ENCODE assay signal across 13 cellular contexts in the genomic region with DNA sequence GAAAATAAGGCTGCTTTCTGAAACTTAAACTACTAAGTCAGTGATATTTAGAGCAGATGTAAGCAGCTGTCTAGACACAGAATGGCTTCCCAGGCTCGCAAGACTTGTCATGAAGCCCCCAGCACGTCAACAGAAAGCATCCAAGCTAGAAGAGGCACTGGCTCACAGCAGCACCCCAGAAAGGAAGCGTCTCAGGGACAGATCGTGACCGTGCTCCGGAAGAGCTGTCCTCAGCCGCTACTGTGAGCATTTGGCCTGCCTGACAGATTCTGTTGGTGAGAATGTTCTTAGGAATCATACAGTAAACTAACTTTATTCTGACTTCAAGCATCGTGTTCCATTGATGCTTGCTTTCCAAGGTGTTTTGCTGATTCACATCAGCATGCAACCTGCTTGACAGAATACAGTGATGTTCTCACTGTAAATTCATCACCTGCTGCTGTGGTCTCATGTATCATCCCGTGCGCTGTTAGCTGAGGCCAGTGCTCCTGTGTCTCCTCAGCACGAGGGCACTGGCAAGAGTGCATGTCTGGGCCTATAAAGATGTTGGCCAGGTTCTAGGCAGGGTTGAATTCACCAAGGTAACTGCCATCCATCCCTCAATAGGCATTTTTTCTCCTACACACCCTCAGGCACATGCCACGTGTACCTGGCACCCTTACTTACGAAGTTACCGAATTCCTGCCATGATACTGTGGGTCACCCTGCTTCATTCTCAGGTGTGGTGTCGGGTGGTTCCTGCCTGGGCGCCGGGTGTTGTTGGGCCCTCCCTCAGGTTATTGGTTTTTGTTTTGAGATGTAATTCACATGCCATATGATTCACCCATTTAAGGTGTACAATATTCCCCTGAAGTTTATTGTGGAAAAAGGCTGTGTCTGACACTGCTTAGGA. TPM values are rescaled to one million over a fixed set of nuclear protein-coding genes. Genes with fewer than 3 reads are reported as not detected.
DNase-seq lines count a peak whose midpoint lies in the region; TF ChIP-seq lines count a peak whose summit lies in the region.
"Had no signal": no experiment of that assay in that cellular context is flagged by ENCODE, and none has a peak within 500 bp of the region (broad histone marks: within the 10 kb centered on the region; RNA-seq: fewer than 3 reads in every experiment).

No MANE protein-coding gene starts in this region.

- intact Hi-C loops in ascending aorta (cut with DNase I): no loop called here

- no peak overlapping the region for H2BK15ac ChIP-seq in mesenchymal stem cell (ENCODE audit: low read depth, poor library complexity, severe bottlenecking)

- peak overlapping the region; percentile 36; the same call in 1 of the 2 replicates for H3K27ac ChIP-seq in HEK293 (ENCODE audit: extremely low read depth, low read depth, low read length)
- H3K27ac ChIP-seq in ascending aorta: peak overlapping the region; percentile 85 to 89
- H3K27ac ChIP-seq in mesenchymal stem cell (ENCODE audit: low read length, poor library complexity, severe bottlenecking): no peak overlapping the region

- 86% methylated on average over 14 of the region's 17 CpGs for WGBS in mesenchymal stem cell

- CTCF ChIA-PET in HEK293 (lab: Yijun Ruan, JAX): interaction anchor here (1.3 to 1.8 kb wide), 2 partner anchors 10 kb away, joined by 5 to 6 read pairs; no protein-coding TSS in a partner anchor

- H4K91ac ChIP-seq in mesenchymal stem cell (ENCODE audit: low read length): no peak overlapping the region

- H3K36me3 ChIP-seq in HEK293 (ENCODE audit: control insufficient read depth in 2 of 2, insufficient read depth in 1 of 2, low read length in 2 of 2): peaks cover 22 to 28% of the 10 kb centered on the region in 2 experiments
- peaks cover 12 to 22% of the 10 kb centered on the region in 2 donors for H3K36me3 ChIP-seq in ascending aorta
- H3K36me3 ChIP-seq in mesenchymal stem cell (ENCODE audit: control insufficient read depth in 1 of 2, insufficient read depth in 2 of 2, low read depth in 1 of 2, low read length in 2 of 2): peaks cover 0 to 8% of the 10 kb centered on the region in 2 experiments

- no peak overlapping the region for H3K4ac ChIP-seq in mesenchymal stem cell (ENCODE audit: low read depth in 1 of 2, low read length in 2 of 2)

- no peak overlapping the region for H2BK120ac ChIP-seq in mesenchymal stem cell (ENCODE audit: low read depth, low read length)

- TF ChIP-seq CTCF in HEK293 (tag by site-specific recombination; IDR thresholded peaks at IDR 0.05) (no peak), ascending aorta (IDR thresholded peaks at IDR 0.05) (no peak)

- H3K4me1 ChIP-seq in HEK293 (ENCODE audit: control insufficient read depth, insufficient read depth, low read length) (peaks cover 10% of the 10 kb centered on the region), ascending aorta (peaks cover 19 to 49% of the 10 kb centered on the region in 2 donors), mesenchymal stem cell (ENCODE audit: control insufficient read depth, insufficient read depth, low read depth, low read length) (peaks cover 9% of the 10 kb centered on the region)

- no peaks in the 10 kb centered on the region for H3K27me3 ChIP-seq in ascending aorta
- no peaks in the 10 kb centered on the region for H3K27me3 ChIP-seq in mesenchymal stem cell (ENCODE audit: control insufficient read depth in 1 of 2, insufficient read depth in 1 of 2, low read length in 2 of 2)

- H4K8ac ChIP-seq in mesenchymal stem cell (ENCODE audit: low read length): no peak overlapping the region

- DNase-seq in ascending aorta (ENCODE audit: low spot score in 2 of 2): no peak
- no peak for DNase-seq in mesenchymal stem cell
- no peak for DNase-seq in stimulated activated CD4-positive, alpha-beta T cell treated with anti-CD3 and anti-CD28 coated beads, Interleukin-4, amount 100 ng/mL, for 1 hour
- no peak for DNase-seq in NCI-H2171 treated with DMSO at 0.1 percent for 48 hours (lab: John Stamatoyannopoulos, UW)
- no peak for DNase-seq in ureter (ENCODE audit: low spot score)
- DNase-seq: activated naive CD4-positive, alpha-beta T cell treated with Interleukin-2 at 50 U/mL for 16 hours; C1 segment of cervical spinal cord; caudate nucleus; DMS79; glutamatergic neuron; HFFc6; stimulated activated naive CD8-positive, alpha-beta T cell treated with anti-CD3 and anti-CD28 coated beads, Interleukin-15, amount 100 ng/mL, for 72 hours had no signal

- peaks cover 17% of the 10 kb centered on the region for H3K79me1 ChIP-seq in mesenchymal stem cell (replicated peaks; ENCODE audit: low read length, poor library complexity, severe bottlenecking)

- no peak overlapping the region for H3K18ac ChIP-seq in mesenchymal stem cell (ENCODE audit: low read depth in 1 of 2, low read length in 2 of 2)

- no peak overlapping the region for H3K23ac ChIP-seq in mesenchymal stem cell (ENCODE audit: low read length in 2 of 2)

- H2BK12ac ChIP-seq in mesenchymal stem cell (ENCODE audit: low read length in 2 of 2): peak overlapping the region; percentile 42 to 80

- no peak overlapping the region for H3K14ac ChIP-seq in mesenchymal stem cell (ENCODE audit: low read length in 2 of 2)

- H3K4me3 ChIP-seq in HEK293 (ENCODE audit: low read depth, low read length) (no peak overlapping the region), ascending aorta (no peak overlapping the region), mesenchymal stem cell (ENCODE audit: insufficient read depth in 1 of 2, low read depth in 1 of 2, low read length in 2 of 2) (no peak overlapping the region)

- H2AK5ac ChIP-seq in mesenchymal stem cell (ENCODE audit: low read length, severe bottlenecking): no peak overlapping the region

- POLR2A ChIA-PET in HEK293 (lab: Yijun Ruan, JAX): interaction anchor here (1.0 to 1.1 kb wide), 2 partner anchors 9 to 16 kb away, joined by 3 read pairs; a partner anchor contains a TSS

- no peak overlapping the region for H2AFZ ChIP-seq in mesenchymal stem cell (ENCODE audit: low read depth, low read length)

- no peak overlapping the region for H3K4me2 ChIP-seq in mesenchymal stem cell (ENCODE audit: low read length, poor library complexity, severe bottlenecking)

- H3K9me3 ChIP-seq in HEK293 (ENCODE audit: control insufficient read depth, insufficient read depth, low read depth, low read length) (no peaks in the 10 kb centered on the region; the same call in 1 of the 2 replicates), ascending aorta (no peaks in the 10 kb centered on the region), mesenchymal stem cell (ENCODE audit: control insufficient read depth, low read length) (no peaks in the 10 kb centered on the region)

- no peak overlapping the region for H3K9ac ChIP-seq in mesenchymal stem cell (ENCODE audit: low read length)

- no peak overlapping the region for H2BK5ac ChIP-seq in mesenchymal stem cell (ENCODE audit: low read depth, low read length, poor library complexity, severe bottlenecking)

TF ChIP-seq in HEK293, 187 proteins besides CTCF, POLR2A, EP300 and RAD21:
- no peak for TF ChIP-seq ZNF701 (tag by site-specific recombination; IDR thresholded peaks at IDR 0.05)
- no peak for TF ChIP-seq ZNF521 (tag by site-specific recombination; IDR thresholded peaks at IDR 0.05)
- TF ChIP-seq ZNF324 (tag by site-specific recombination; IDR thresholded peaks at IDR 0.05): no peak
- no peak for TF ChIP-seq ZNF169 (tag by site-specific recombination; IDR thresholded peaks at IDR 0.05)
- no peak for TF ChIP-seq YY1 (tag by site-specific recombination; IDR thresholded peaks at IDR 0.05)
- TF ChIP-seq ZNF664 (tag by site-specific recombination; IDR thresholded peaks at IDR 0.05): no peak
- no peak for TF ChIP-seq KLF7 (tag by site-specific recombination; IDR thresholded peaks at IDR 0.05; ENCODE audit: borderline replicate concordance)
- TF ChIP-seq TRIM28 (IDR thresholded peaks at IDR 0.05; ENCODE audit: borderline replicate concordance, low read length): no peak
- no peak for TF ChIP-seq ZNF707 (tag by site-specific recombination; IDR thresholded peaks at IDR 0.05)
- TF ChIP-seq TCF7L2 (IDR thresholded peaks at IDR 0.05; ENCODE audit: borderline replicate concordance, low read depth, low read length): no peak
- TF ChIP-seq KLF8 (tag by site-specific recombination; IDR thresholded peaks at IDR 0.05): no peak
- no peak for TF ChIP-seq ZNF558 (tag by site-specific recombination; IDR thresholded peaks at IDR 0.05)
- no peak for TF ChIP-seq ZNF121 (tag by site-specific recombination; IDR thresholded peaks at IDR 0.05)
- TF ChIP-seq ZNF747 (tag by site-specific recombination; IDR thresholded peaks at IDR 0.05): no peak
- TF ChIP-seq ZXDB (tag by site-specific recombination; IDR thresholded peaks at IDR 0.05): no peak
- TF ChIP-seq ZNF404 (tag by site-specific recombination; IDR thresholded peaks at IDR 0.05): no peak
- TF ChIP-seq ZNF214 (tag by site-specific recombination; IDR thresholded peaks at IDR 0.05; ENCODE audit: borderline replicate concordance): no peak
TF ChIP-seq in HEK293: peak in this region for 0.

RNA-seq across cellular contexts. Expression of a gene that starts 15.9 kb away (rescaled TPM):
- total RNA-seq in ascending aorta: 193 TPM
- 6.9 TPM for polyA plus RNA-seq in mesenchymal stem cell (2013, experiment 1 of 2)
- 7.6 TPM for polyA plus RNA-seq in mesenchymal stem cell (2013, experiment 2 of 2)
- total RNA-seq in ureter: 286 TPM

RNA-seq across cellular contexts. Expression of a gene that starts 23.8 kb away (rescaled TPM):
- not detected for total RNA-seq in ascending aorta
- polyA plus RNA-seq in mesenchymal stem cell (2013, experiment 1 of 2): 1.8 TPM
- 2.1 TPM for polyA plus RNA-seq in mesenchymal stem cell (2013, experiment 2 of 2)
- 129 TPM for total RNA-seq in ureter
- total RNA-seq: HFFc6 had no signal

RNA-seq across cellular contexts. Expression of a gene that starts 24.1 kb away (rescaled TPM):
- total RNA-seq in ascending aorta (1,072 TPM), ureter (98.6 TPM)
- polyA plus RNA-seq in mesenchymal stem cell (2013, experiment 1 of 2): 61.0 TPM
- polyA plus RNA-seq in mesenchymal stem cell (2013, experiment 2 of 2): 54.2 TPM

RNA-seq across cellular contexts. Expression of a gene that starts 35.5 kb away (rescaled TPM):
- 24.7 TPM for total RNA-seq in ascending aorta
- 61.1 TPM for polyA plus RNA-seq in mesenchymal stem cell (2013, experiment 1 of 2)
- 60.5 TPM for polyA plus RNA-seq in mesenchymal stem cell (2013, experiment 2 of 2)
- total RNA-seq in ureter: 25.1 TPM

RNA-seq across cellular contexts. Expression of a gene that starts 39.4 kb away (rescaled TPM):
- total RNA-seq in ascending aorta: 22.8 TPM
- polyA plus RNA-seq in mesenchymal stem cell (2013, experiment 1 of 2): 15.3 TPM
- polyA plus RNA-seq in mesenchymal stem cell (2013, experiment 2 of 2): 15.7 TPM
- 4.8 TPM for total RNA-seq in ureter

Comparison
In these comparisons a context has a peak if more than half of its experiments do, and no peak if none do; other contexts are left out.
1. RNA of a gene that starts 23.8 kb away (total RNA-seq): 129 TPM in ureter (single experiment); not detected in ascending aorta (single experiment); every median in the first group is over 100 times any median in the second.
2. RNA of a gene that starts 24.1 kb away (total RNA-seq): 1,072 TPM in ascending aorta (single experiment); 98.6 TPM in ureter (single experiment); every median in the first group is over 10 times any median in the second.